Comparison of ENCODE assay signal across 1 cellular context in genomic region chr12:94207467-94208432, GRCh38.
TF ChIP-seq lines count a peak whose summit lies in the region.

No MANE protein-coding gene starts in this region.

TF ChIP-seq in GM12878, 131 proteins besides CTCF, POLR2A, EP300 and RAD21 (continued from another document and continues in another):
- TF ChIP-seq ATF2 (IDR thresholded peaks at IDR 0.05; ENCODE audit: low read length): peak; percentile 99
- TF ChIP-seq ZNF274 (IDR thresholded peaks at IDR 0.05; ENCODE audit: insufficient read depth, insufficient read length): no peak
- peak; percentile 67 for TF ChIP-seq MLLT1 (IDR thresholded peaks at IDR 0.05)
- TF ChIP-seq EZH2 (IDR thresholded peaks at IDR 0.05; ENCODE audit: borderline replicate concordance, control insufficient read depth, low read depth, low read length): no peak
- no peak for TF ChIP-seq SUZ12 (IDR thresholded peaks at IDR 0.05; ENCODE audit: unreplicated experiment)
- peak; percentile 51; the same call in 1 of the 2 replicates for TF ChIP-seq RBBP5 (conservative IDR thresholded peaks at IDR 0.05)
- peak; percentile 80 for TF ChIP-seq DPF2 (IDR thresholded peaks at IDR 0.05)
- peak; percentile 14; the same call in 1 of the 2 replicates for TF ChIP-seq SMC3 (IDR thresholded peaks at IDR 0.05; ENCODE audit: borderline replicate concordance, low read length)
- TF ChIP-seq TAF1 (IDR thresholded peaks at IDR 0.05; ENCODE audit: borderline replicate concordance, low read depth, low read length): peak; percentile 47; the same call in 1 of the 2 replicates
- peak; percentile 17; the same call in 1 of the 2 replicates for TF ChIP-seq CBFB (IDR thresholded peaks at IDR 0.05; ENCODE audit: low read depth)
- TF ChIP-seq ELK1 (IDR thresholded peaks at IDR 0.05; ENCODE audit: low read depth, low read length): no peak
- TF ChIP-seq KLF5 (IDR thresholded peaks at IDR 0.05; ENCODE audit: partially characterized antibody): peak; percentile 67
- TF ChIP-seq ASH2L (IDR thresholded peaks at IDR 0.05; ENCODE audit: borderline replicate concordance, low read depth): peak; percentile 99
- peak; percentile 59; the same call in 1 of the 2 replicates for TF ChIP-seq NR2F1 (conservative IDR thresholded peaks at IDR 0.05)
- TF ChIP-seq ZNF207 (IDR thresholded peaks at IDR 0.05; ENCODE audit: borderline replicate concordance): 0 out of 2 replicates have a peak, but pooled peaks have one; percentile 39
- TF ChIP-seq, protein P1, sequence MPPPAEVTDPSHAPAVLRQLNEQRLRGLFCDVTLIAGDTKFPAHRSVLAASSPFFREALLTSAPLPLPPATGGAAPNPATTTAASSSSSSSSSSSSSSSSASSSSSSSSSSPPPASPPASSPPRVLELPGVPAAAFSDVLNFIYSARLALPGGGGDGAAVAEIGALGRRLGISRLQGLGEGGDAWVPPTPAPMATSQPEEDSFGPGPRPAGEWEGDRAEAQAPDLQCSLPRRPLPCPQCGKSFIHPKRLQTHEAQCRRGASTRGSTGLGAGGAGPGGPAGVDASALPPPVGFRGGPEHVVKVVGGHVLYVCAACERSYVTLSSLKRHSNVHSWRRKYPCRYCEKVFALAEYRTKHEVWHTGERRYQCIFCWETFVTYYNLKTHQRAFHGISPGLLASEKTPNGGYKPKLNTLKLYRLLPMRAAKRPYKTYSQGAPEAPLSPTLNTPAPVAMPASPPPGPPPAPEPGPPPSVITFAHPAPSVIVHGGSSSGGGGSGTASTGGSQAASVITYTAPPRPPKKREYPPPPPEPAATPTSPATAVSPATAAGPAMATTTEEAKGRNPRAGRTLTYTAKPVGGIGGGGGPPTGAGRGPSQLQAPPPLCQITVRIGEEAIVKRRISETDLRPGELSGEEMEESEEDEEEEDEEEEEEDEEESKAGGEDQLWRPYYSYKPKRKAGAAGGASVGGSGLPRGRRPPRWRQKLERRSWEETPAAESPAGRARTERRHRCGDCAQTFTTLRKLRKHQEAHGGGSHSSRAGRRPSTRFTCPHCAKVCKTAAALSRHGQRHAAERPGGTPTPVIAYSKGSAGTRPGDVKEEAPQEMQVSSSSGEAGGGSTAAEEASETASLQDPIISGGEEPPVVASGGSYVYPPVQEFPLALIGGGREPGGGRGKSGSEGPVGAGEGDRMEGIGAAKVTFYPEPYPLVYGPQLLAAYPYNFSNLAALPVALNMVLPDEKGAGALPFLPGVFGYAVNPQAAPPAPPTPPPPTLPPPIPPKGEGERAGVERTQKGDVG (CRISPR knock-in tag; IDR thresholded peaks at IDR 0.05): no peak
- no peak for TF ChIP-seq JUND (IDR thresholded peaks at IDR 0.05; ENCODE audit: low read depth, low read length)
- no peak for TF ChIP-seq ZBTB33 (IDR thresholded peaks at IDR 0.05)
- 0 out of 2 replicates have a peak, but pooled peaks have one; percentile 11 for TF ChIP-seq NR2C1 (IDR thresholded peaks at IDR 0.05)
- TF ChIP-seq MAX (IDR thresholded peaks at IDR 0.05; ENCODE audit: low read depth, low read length): no peak
- TF ChIP-seq CHD4 (IDR thresholded peaks at IDR 0.05): no peak
- peak; percentile 6; the same call in 1 of the 2 replicates for TF ChIP-seq STAT3 (IDR thresholded peaks at IDR 0.05; ENCODE audit: low read depth, low read length)
- TF ChIP-seq ATF7 (IDR thresholded peaks at IDR 0.05; ENCODE audit: low read depth): peak; percentile 98
- TF ChIP-seq, protein P2, sequence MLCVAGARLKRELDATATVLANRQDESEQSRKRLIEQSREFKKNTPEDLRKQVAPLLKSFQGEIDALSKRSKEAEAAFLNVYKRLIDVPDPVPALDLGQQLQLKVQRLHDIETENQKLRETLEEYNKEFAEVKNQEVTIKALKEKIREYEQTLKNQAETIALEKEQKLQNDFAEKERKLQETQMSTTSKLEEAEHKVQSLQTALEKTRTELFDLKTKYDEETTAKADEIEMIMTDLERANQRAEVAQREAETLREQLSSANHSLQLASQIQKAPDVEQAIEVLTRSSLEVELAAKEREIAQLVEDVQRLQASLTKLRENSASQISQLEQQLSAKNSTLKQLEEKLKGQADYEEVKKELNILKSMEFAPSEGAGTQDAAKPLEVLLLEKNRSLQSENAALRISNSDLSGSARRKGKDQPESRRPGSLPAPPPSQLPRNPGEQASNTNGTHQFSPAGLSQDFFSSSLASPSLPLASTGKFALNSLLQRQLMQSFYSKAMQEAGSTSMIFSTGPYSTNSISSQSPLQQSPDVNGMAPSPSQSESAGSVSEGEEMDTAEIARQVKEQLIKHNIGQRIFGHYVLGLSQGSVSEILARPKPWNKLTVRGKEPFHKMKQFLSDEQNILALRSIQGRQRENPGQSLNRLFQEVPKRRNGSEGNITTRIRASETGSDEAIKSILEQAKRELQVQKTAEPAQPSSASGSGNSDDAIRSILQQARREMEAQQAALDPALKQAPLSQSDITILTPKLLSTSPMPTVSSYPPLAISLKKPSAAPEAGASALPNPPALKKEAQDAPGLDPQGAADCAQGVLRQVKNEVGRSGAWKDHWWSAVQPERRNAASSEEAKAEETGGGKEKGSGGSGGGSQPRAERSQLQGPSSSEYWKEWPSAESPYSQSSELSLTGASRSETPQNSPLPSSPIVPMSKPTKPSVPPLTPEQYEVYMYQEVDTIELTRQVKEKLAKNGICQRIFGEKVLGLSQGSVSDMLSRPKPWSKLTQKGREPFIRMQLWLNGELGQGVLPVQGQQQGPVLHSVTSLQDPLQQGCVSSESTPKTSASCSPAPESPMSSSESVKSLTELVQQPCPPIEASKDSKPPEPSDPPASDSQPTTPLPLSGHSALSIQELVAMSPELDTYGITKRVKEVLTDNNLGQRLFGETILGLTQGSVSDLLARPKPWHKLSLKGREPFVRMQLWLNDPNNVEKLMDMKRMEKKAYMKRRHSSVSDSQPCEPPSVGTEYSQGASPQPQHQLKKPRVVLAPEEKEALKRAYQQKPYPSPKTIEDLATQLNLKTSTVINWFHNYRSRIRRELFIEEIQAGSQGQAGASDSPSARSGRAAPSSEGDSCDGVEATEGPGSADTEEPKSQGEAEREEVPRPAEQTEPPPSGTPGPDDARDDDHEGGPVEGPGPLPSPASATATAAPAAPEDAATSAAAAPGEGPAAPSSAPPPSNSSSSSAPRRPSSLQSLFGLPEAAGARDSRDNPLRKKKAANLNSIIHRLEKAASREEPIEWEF (IDR thresholded peaks at IDR 0.05; ENCODE audit: insufficient replicate concordance, low read depth, low read length): no peak
- peak; percentile 96 for TF ChIP-seq NFIC (IDR thresholded peaks at IDR 0.05; ENCODE audit: low read depth, low read length)
- no peak for TF ChIP-seq NRF1 (conservative IDR thresholded peaks at IDR 0.05; ENCODE audit: low read depth, low read length)
- TF ChIP-seq BRCA1 (IDR thresholded peaks at IDR 0.05; ENCODE audit: low read depth, low read length): no peak
- no peak for TF ChIP-seq CBX3 (IDR thresholded peaks at IDR 0.05; ENCODE audit: borderline replicate concordance, low read depth)
- TF ChIP-seq SPI1 (IDR thresholded peaks at IDR 0.05; ENCODE audit: borderline replicate concordance, insufficient read depth, low read depth, low read length): peak; percentile 72; the same call in 1 of the 2 replicates
- TF ChIP-seq EED (IDR thresholded peaks at IDR 0.05; ENCODE audit: low read depth): peak; percentile 77
- TF ChIP-seq NFXL1 (IDR thresholded peaks at IDR 0.05; ENCODE audit: borderline replicate concordance): no peak
- TF ChIP-seq, protein P3, sequence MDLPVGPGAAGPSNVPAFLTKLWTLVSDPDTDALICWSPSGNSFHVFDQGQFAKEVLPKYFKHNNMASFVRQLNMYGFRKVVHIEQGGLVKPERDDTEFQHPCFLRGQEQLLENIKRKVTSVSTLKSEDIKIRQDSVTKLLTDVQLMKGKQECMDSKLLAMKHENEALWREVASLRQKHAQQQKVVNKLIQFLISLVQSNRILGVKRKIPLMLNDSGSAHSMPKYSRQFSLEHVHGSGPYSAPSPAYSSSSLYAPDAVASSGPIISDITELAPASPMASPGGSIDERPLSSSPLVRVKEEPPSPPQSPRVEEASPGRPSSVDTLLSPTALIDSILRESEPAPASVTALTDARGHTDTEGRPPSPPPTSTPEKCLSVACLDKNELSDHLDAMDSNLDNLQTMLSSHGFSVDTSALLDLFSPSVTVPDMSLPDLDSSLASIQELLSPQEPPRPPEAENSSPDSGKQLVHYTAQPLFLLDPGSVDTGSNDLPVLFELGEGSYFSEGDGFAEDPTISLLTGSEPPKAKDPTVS (IDR thresholded peaks at IDR 0.05; ENCODE audit: low read depth, low read length): no peak
- TF ChIP-seq ZNF592 (IDR thresholded peaks at IDR 0.05): no peak
- TF ChIP-seq TARDBP (IDR thresholded peaks at IDR 0.05; ENCODE audit: borderline replicate concordance): no peak
- no peak for TF ChIP-seq LARP7 (IDR thresholded peaks at IDR 0.05)
- TF ChIP-seq SP1 (IDR thresholded peaks at IDR 0.05; ENCODE audit: low read depth, low read length): peak; percentile 60
- TF ChIP-seq POLR2AphosphoS2 (IDR thresholded peaks at IDR 0.05; ENCODE audit: low read depth, low read length): no peak
- no peak for TF ChIP-seq SMAD1 (IDR thresholded peaks at IDR 0.05; ENCODE audit: low read depth, partially characterized antibody)
- no peak for TF ChIP-seq STAT1 (conservative IDR thresholded peaks at IDR 0.05)
